In genomic region chrX:110055616-110056015, GRCh38 we compare ENCODE assay signal across 19 cellular contexts.
"Had no signal": no experiment of that assay in that cellular context is flagged by ENCODE, and none has a peak within 500 bp of the region (broad histone marks: within the 10 kb centered on the region; RNA-seq: fewer than 3 reads in every experiment).

No MANE protein-coding gene starts in this region.

- H3K4me1 Mint-ChIP-seq: activated naive CD4-positive, alpha-beta T cell treated with anti-CD3 and anti-CD28 coated beads, Interleukin-2, amount 10 ng/mL, durations not matched to agents 7 days and 5 days had no signal

- H3K4me1 ChIP-seq: testis, upper lobe of right lung had no signal

- DNase-seq: activated CD4-positive, alpha-beta T cell treated with anti-CD3 and anti-CD28 coated beads for 48 hours; activated CD8-positive, alpha-beta memory T cell treated with anti-CD3 and anti-CD28 coated beads, Interleukin-2, amount 50 U/mL, for 48 hours; activated CD8-positive, alpha-beta T cell treated with anti-CD3 and anti-CD28 coated beads, Interleukin-2, amount 10 ng/mL, durations not matched to agents 7 days and 5 days; activated naive CD4-positive, alpha-beta T cell treated with anti-CD3 and anti-CD28 coated beads, Interleukin-2, amount 10 ng/mL, durations not matched to agents 7 days and 5 days; body of pancreas; cerebellar nuclear complex; effector memory CD8-positive, alpha-beta T cell; heart left ventricle; left ventricle myocardium superior; mesenchymal stem cell; stimulated activated CD4-positive, alpha-beta T cell treated with anti-CD3 and anti-CD28 coated beads, Interleukin-2, amount 100 ng/mL, for 48 hours; stimulated activated naive CD4-positive, alpha-beta T cell treated with Interleukin-2 at 50 U/mL for 16 hours; T-helper 9 cell; testis; upper lobe of right lung had no signal

- FAIRE-seq: islet of Langerhans had no signal

- H3K9me3 ChIP-seq: body of pancreas, heart left ventricle, testis, upper lobe of right lung had no signal

- H3K27ac Mint-ChIP-seq: activated CD8-positive, alpha-beta T cell treated with anti-CD3 and anti-CD28 coated beads, Interleukin-2, amount 10 ng/mL, durations not matched to agents 7 days and 5 days; activated naive CD4-positive, alpha-beta T cell treated with anti-CD3 and anti-CD28 coated beads, Interleukin-2, amount 10 ng/mL, durations not matched to agents 7 days and 5 days; activated T-helper 1 cell treated with anti-CD3 and anti-CD28 coated beads, Interleukin-12 subunit alpha, Interleukin-12 subunit beta, Interleukin-2, Interleukin-4 antibody, amounts not matched to agents 30 ng/mL and 10 ng/mL and 1 ng/mL, durations not matched to agents 14 hours and 24 hours and 36 hours; dendritic cell treated with granulocyte-macrophage colony-stimulating factor and Interleukin-4, amounts not matched to agents 40 ng/mL and 50 ng/mL, for 4 days; effector memory CD8-positive, alpha-beta T cell; nephron had no signal

- H3K4me3 Mint-ChIP-seq: activated CD8-positive, alpha-beta T cell treated with anti-CD3 and anti-CD28 coated beads, Interleukin-2, amount 10 ng/mL, durations not matched to agents 7 days and 5 days; activated naive CD4-positive, alpha-beta T cell treated with anti-CD3 and anti-CD28 coated beads, Interleukin-2, amount 10 ng/mL, durations not matched to agents 7 days and 5 days; activated T-helper 1 cell treated with anti-CD3 and anti-CD28 coated beads, Interleukin-12 subunit alpha, Interleukin-12 subunit beta, Interleukin-2, Interleukin-4 antibody, amounts not matched to agents 30 ng/mL and 10 ng/mL and 1 ng/mL, durations not matched to agents 14 hours and 24 hours and 36 hours; dendritic cell treated with granulocyte-macrophage colony-stimulating factor and Interleukin-4, amounts not matched to agents 40 ng/mL and 50 ng/mL, for 4 days; effector memory CD8-positive, alpha-beta T cell; nephron had no signal

- H3K27me3 ChIP-seq: body of pancreas, heart left ventricle, testis, upper lobe of right lung had no signal

- H3K36me3 ChIP-seq: upper lobe of right lung had no signal

- H3K27ac ChIP-seq: body of pancreas, heart left ventricle, testis, upper lobe of right lung had no signal

- H3K4me3 ChIP-seq: body of pancreas, heart left ventricle, testis, upper lobe of right lung had no signal

- H3K27me3 Mint-ChIP-seq: activated naive CD4-positive, alpha-beta T cell treated with anti-CD3 and anti-CD28 coated beads, Interleukin-2, amount 10 ng/mL, durations not matched to agents 7 days and 5 days; dendritic cell treated with granulocyte-macrophage colony-stimulating factor and Interleukin-4, amounts not matched to agents 40 ng/mL and 50 ng/mL, for 4 days; effector memory CD8-positive, alpha-beta T cell had no signal

- ATAC-seq: activated CD8-positive, alpha-beta T cell treated with anti-CD3 and anti-CD28 coated beads, Interleukin-2, amount 10 ng/mL, durations not matched to agents 7 days and 5 days; body of pancreas; effector memory CD8-positive, alpha-beta T cell; left ventricle myocardium superior; upper lobe of right lung had no signal

- H3K9me3 Mint-ChIP-seq: activated naive CD4-positive, alpha-beta T cell treated with anti-CD3 and anti-CD28 coated beads, Interleukin-2, amount 10 ng/mL, durations not matched to agents 7 days and 5 days; activated T-helper 1 cell treated with anti-CD3 and anti-CD28 coated beads, Interleukin-12 subunit alpha, Interleukin-12 subunit beta, Interleukin-2, Interleukin-4 antibody, amounts not matched to agents 30 ng/mL and 10 ng/mL and 1 ng/mL, durations not matched to agents 14 hours and 24 hours and 36 hours; dendritic cell treated with granulocyte-macrophage colony-stimulating factor and Interleukin-4, amounts not matched to agents 40 ng/mL and 50 ng/mL, for 4 days; effector memory CD8-positive, alpha-beta T cell had no signal
